In the genomic region with DNA sequence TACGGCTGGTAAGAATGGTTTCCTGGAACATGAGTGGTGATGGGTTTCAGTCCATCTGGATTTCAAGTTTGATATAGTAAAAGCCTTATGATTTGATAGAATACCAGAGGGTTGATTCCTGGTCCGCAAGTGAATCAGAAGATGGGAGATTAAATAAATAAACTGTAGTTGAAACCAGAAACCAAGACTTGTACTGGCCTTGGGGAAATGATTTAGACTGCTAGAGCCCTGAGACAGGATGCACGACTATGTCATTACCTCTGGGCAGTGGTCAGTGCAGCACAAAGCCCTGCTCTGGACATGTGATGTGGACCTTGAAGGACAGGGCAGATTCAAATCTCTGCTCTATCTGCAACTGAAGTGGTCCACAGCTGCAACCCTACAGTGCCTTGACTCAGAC, we compare ENCODE assay signal across 21 cellular contexts. TPM values are rescaled to one million over a fixed set of nuclear protein-coding genes. Genes with fewer than 3 reads are reported as not detected.
"Had no signal": no experiment of that assay in that cellular context is flagged by ENCODE, and none has a peak within 500 bp of the region (broad histone marks: within the 10 kb centered on the region; RNA-seq: fewer than 3 reads in every experiment).

No MANE protein-coding gene starts in this region.

- H3K27ac ChIP-seq: cardiac muscle cell, foreskin keratinocyte, left ventricle myocardium inferior, neutrophil, ovary, prostate gland, thyroid gland, upper lobe of right lung had no signal

- H3K9me3 ChIP-seq: left ventricle myocardium inferior, neutrophil, ovary, prostate gland, thyroid gland, upper lobe of right lung had no signal

- FAIRE-seq: endometrium had no signal

- H3K27me3 ChIP-seq: cardiac muscle cell, ovary, thyroid gland, upper lobe of right lung had no signal

- H3K4me1 ChIP-seq: foreskin keratinocyte, prostate gland had no signal

- H3K4me3 ChIP-seq: cardiac muscle cell, left ventricle myocardium inferior, ovary, prostate gland, thyroid gland, upper lobe of right lung had no signal

- DNase-seq: activated CD4-positive, alpha-beta T cell treated with anti-CD3 and anti-CD28 coated beads for 4 hours; activated CD4-positive, alpha-beta T cell treated with anti-CD3 and anti-CD28 coated beads, Interleukin-2, amount 50 U/mL, for 48 hours; activated CD4-positive, CD25-positive, alpha-beta regulatory T cell; activated CD8-positive, alpha-beta memory T cell treated with anti-CD3 and anti-CD28 coated beads, Interleukin-2, amount 50 U/mL, for 48 hours; activated naive CD4-positive, alpha-beta T cell; activated T-cell treated with anti-CD3 and anti-CD28 coated beads, Interleukin-2, amount 50 U/mL, for 4 hours; effector CD4-positive, alpha-beta T cell; foreskin keratinocyte; immature natural killer cell; left ventricle myocardium inferior; stimulated activated CD4-positive, alpha-beta T cell treated with anti-CD3 and anti-CD28 coated beads, Interleukin-4, amount 100 ng/mL, for 1 hour; stimulated activated naive CD4-positive, alpha-beta T cell treated with Interleukin-2 at 50 U/mL for 16 hours; T-helper 17 cell; upper lobe of right lung had no signal

- H3K36me3 ChIP-seq: cardiac muscle cell, left ventricle myocardium inferior, neutrophil, ovary, prostate gland, thyroid gland, upper lobe of right lung had no signal

RNA-seq across cellular contexts. Expression of a gene that starts 15.6 kb away (rescaled TPM):
- total RNA-seq: natural killer cell treated with Interleukin-12 subunit alpha and Interleukin-12 subunit beta and Interleukin-15 and Interleukin-18, amount 100 ng/mL, for 72 hours; T-helper 17 cell had no signal
- polyA plus RNA-seq: immature natural killer cell had no signal
